Comparison of ENCODE assay signal across 23 cellular contexts in genomic region chr13:113397606-113398425, GRCh38. TPM values are rescaled to one million over a fixed set of nuclear protein-coding genes. Genes with fewer than 3 reads are reported as not detected.
DNase-seq lines count a peak whose midpoint lies in the region; ATAC-seq, FAIRE-seq and TF ChIP-seq lines count a peak whose summit lies in the region.
"Had no signal": no experiment of that assay in that cellular context is flagged by ENCODE, and none has a peak within 500 bp of the region (broad histone marks: within the 10 kb centered on the region; RNA-seq: fewer than 3 reads in every experiment).

No MANE protein-coding gene starts in this region.

- DNase-seq in heart right ventricle (no peak), left cardiac atrium (no peak), cerebellar cortex (ENCODE audit: low spot score) (peak; percentile 46), lower lobe of right lung (peak; percentile 38), tibial artery (peak in 1 of 2 donors; percentile 45), NCI-H187 (lab: John Stamatoyannopoulos, UW) (no peak), GM12891 (ENCODE audit: insufficient read length, low spot score) (no peak), posterior vena cava (ENCODE audit: low spot score) (no peak)
- DNase-seq: activated T-cell treated with anti-CD3 and anti-CD28 coated beads, Interleukin-2, amount 50 U/mL, for 4 hours; GF-D8; Kasumi-1; NCI-H1092 treated with DMSO at 0.1 percent for 48 hours; NCI-H2107; NCI-H510A treated with DMSO at 0.1 percent for 48 hours; PC-9; T1000 had no signal

- no peak for ATAC-seq in heart right ventricle
- no peak for ATAC-seq in left cardiac atrium
- peak in 1 of 2 donors; percentile 28 for ATAC-seq in lower lobe of right lung
- ATAC-seq: activated CD4-positive, CD25-positive, alpha-beta regulatory T cell treated with anti-CD3 and anti-CD28 coated beads, Interleukin-2, amount 50 U/mL, for 24 hours; activated naive CD4-positive, alpha-beta T cell treated with anti-CD3 and anti-CD28 coated beads, Interleukin-2, amount 50 U/mL, for 72 hours; activated T-cell treated with anti-CD3 and anti-CD28 coated beads, Interleukin-2, amount 50 U/mL, for 4 hours; GM12878 had no signal

- intact Hi-C loops in heart right ventricle (cut with DNase I) (loop anchor here in 8 of 10 donors (10.0 kb wide), 3 partner anchors 123 to 453 kb away; no protein-coding TSS in a partner anchor), left cardiac atrium (cut with DNase I) (loop anchor here in 1 of 2 donors (10.0 kb wide), 1 partner anchor 123 kb away; no protein-coding TSS in a partner anchor), lower lobe of right lung (cut with DNase I) (no loop called here), tibial artery (cut with DNase I; ENCODE audit: low total_unique reads) (no loop called here), posterior vena cava (cut with DNase I) (loop anchor here (10.0 kb wide), 1 partner anchor 123 kb away; no protein-coding TSS in a partner anchor)

- H3K9me3 ChIP-seq in heart right ventricle (no peaks in the 10 kb centered on the region), lower lobe of right lung (no peaks in the 10 kb centered on the region), tibial artery (no peaks in the 10 kb centered on the region)

- TF ChIP-seq CTCF in heart right ventricle (IDR thresholded peaks at IDR 0.05): no peak
- TF ChIP-seq CTCF in lower lobe of right lung (IDR thresholded peaks at IDR 0.05): no peak
- TF ChIP-seq CTCF in tibial artery (IDR thresholded peaks at IDR 0.05): no peak

- H3K27me3 ChIP-seq in heart right ventricle (peaks cover 0 to 11% (median 0%) of the 10 kb centered on the region in 7 donors), lower lobe of right lung (ENCODE audit: low read depth) (peaks cover 7% of the 10 kb centered on the region), tibial artery (no peaks in the 10 kb centered on the region)

- H3K4me3 ChIP-seq in heart right ventricle (no peak overlapping the region), lower lobe of right lung (no peak overlapping the region), tibial artery (no peak overlapping the region)
- H3K4me3 ChIP-seq: GM12878, PC-9, SK-N-MC had no signal

- H3K4me1 ChIP-seq in heart right ventricle (peaks cover 5 to 64% (median 27%) of the 10 kb centered on the region in 9 donors), lower lobe of right lung (peaks cover 19% of the 10 kb centered on the region), tibial artery (peaks cover 0 to 48% (median 40%) of the 10 kb centered on the region in 4 donors)

- H3K36me3 ChIP-seq in heart right ventricle (no peaks in the 10 kb centered on the region), lower lobe of right lung (no peaks in the 10 kb centered on the region), tibial artery (no peaks in the 10 kb centered on the region)

- TF ChIP-seq POLR2A in GM12891 (IDR thresholded peaks at IDR 0.05; ENCODE audit: low read depth, low read length): no peak

- no peak for FAIRE-seq in GM12891 (lab: Jason Lieb, UNC)
- FAIRE-seq: colon, GM12878, islet of Langerhans had no signal

- 55 to 61% methylated on average over 20 of the region's 20 CpGs for WGBS in heart right ventricle, 2 donors

- H3K27ac ChIP-seq in heart right ventricle (peak overlapping the region in 6 of 10 donors; percentile 15 to 99 (median 76)), lower lobe of right lung (no peak overlapping the region), tibial artery (peak overlapping the region; percentile 88 to 92)
- H3K27ac ChIP-seq: C4-2B, PC-9, SK-N-MC had no signal

TF ChIP-seq in GM12891, 5 proteins besides CTCF, POLR2A, EP300 and RAD21:
- no peak for TF ChIP-seq PAX5 (IDR thresholded peaks at IDR 0.05; ENCODE audit: insufficient read depth, low read length, severe bottlenecking)
- no peak for TF ChIP-seq POLR2AphosphoS5 (IDR thresholded peaks at IDR 0.05; ENCODE audit: low read depth, low read length)

RNA-seq across cellular contexts. Expression of gene GRTP1, which starts 33.9 kb away (rescaled TPM):
- total RNA-seq in heart right ventricle (1 to 10 TPM in 3 of 10 donors, under 1 TPM in 7; 0.30 to 1.8 (median 0.78) TPM), left cardiac atrium (1 to 10 TPM; 1.5 to 1.8 TPM), lower lobe of right lung (4.2 TPM), posterior vena cava (1 to 10 TPM; 3.8 to 4.9 TPM)
- 1 to 10 TPM; 1.9 to 3.2 TPM for polyA plus RNA-seq in heart right ventricle
- polyA plus RNA-seq in GM12891 (2012; ENCODE audit: low read depth, missing spikeins): 0.45 TPM

RNA-seq across cellular contexts. Expression of gene ADPRHL1, which starts 55.5 kb away (rescaled TPM):
- 100 to 1,000 TPM; 381 to 939 (median 762) TPM for total RNA-seq in heart right ventricle
- polyA plus RNA-seq in heart right ventricle: 100 to 1,000 TPM; 163 to 192 TPM
- 100 to 1,000 TPM; 241 to 245 TPM for total RNA-seq in left cardiac atrium
- 2.7 TPM for total RNA-seq in lower lobe of right lung
- 2.2 TPM for polyA plus RNA-seq in GM12891 (2012; ENCODE audit: low read depth, missing spikeins)
- 1 to 10 TPM; 1.2 to 1.6 TPM for total RNA-seq in posterior vena cava

Comparison
In these comparisons a context has a peak if more than half of its experiments do, and no peak if none do; other contexts are left out.
1. DNase-seq: peak in cerebellar cortex (single experiment) and lower lobe of right lung (single experiment); none in heart right ventricle (0 of 2), left cardiac atrium (single experiment), NCI-H187 (0 of 2), GM12891 (single experiment) and posterior vena cava (single experiment).
2. RNA of gene ADPRHL1, which starts 55.5 kb away (total RNA-seq): 381 to 939 TPM in heart right ventricle and 241 to 245 TPM in left cardiac atrium; 2.7 TPM in lower lobe of right lung (single experiment) and 1.2 to 1.6 TPM in posterior vena cava; every median in the first group is over 10 times any median in the second.
3. intact Hi-C loops: an anchor here in heart right ventricle (10.0 kb wide) and posterior vena cava (10.0 kb wide); none called in lower lobe of right lung and tibial artery.